11 cellular contexts compared by ENCODE assay signal in genomic region chr2:174331731-174332606, GRCh38. TPM values are rescaled to one million over a fixed set of nuclear protein-coding genes. Genes with fewer than 3 reads are reported as not detected.
DNase-seq lines count a peak whose midpoint lies in the region; ATAC-seq and TF ChIP-seq lines count a peak whose summit lies in the region.
"Had no signal": no experiment of that assay in that cellular context is flagged by ENCODE, and none has a peak within 500 bp of the region (broad histone marks: within the 10 kb centered on the region; RNA-seq: fewer than 3 reads in every experiment).

No MANE protein-coding gene starts in this region.

- H4K20me1 ChIP-seq in Karpas-422 (ENCODE audit: insufficient read depth, low read depth, low read length) (no peaks in the 10 kb centered on the region), neural cell (ENCODE audit: insufficient read depth) (no peaks in the 10 kb centered on the region)

- H3K4me1 Mint-ChIP-seq in activated naive CD8-positive, alpha-beta T cell treated with anti-CD3 and anti-CD28 coated beads, Interleukin-2, amount 10 ng/mL, durations not matched to agents 7 days and 5 days = peaks cover 39% of the 10 kb centered on the region

- no peaks in the 10 kb centered on the region for H3K27me3 ChIP-seq in Karpas-422 (ENCODE audit: low read length)
- peaks cover 98% of the 10 kb centered on the region for H3K27me3 ChIP-seq in neural cell (ENCODE audit: insufficient read depth, low read depth, low read length)

- H3K9me3 Mint-ChIP-seq in activated naive CD8-positive, alpha-beta T cell treated with anti-CD3 and anti-CD28 coated beads, Interleukin-2, amount 10 ng/mL, durations not matched to agents 7 days and 5 days = no peaks in the 10 kb centered on the region
- H3K9me3 Mint-ChIP-seq: activated CD4-positive, alpha-beta memory T cell treated with anti-CD3 and anti-CD28 coated beads for 36 hours had no signal

- H3K36me3 Mint-ChIP-seq in activated naive CD8-positive, alpha-beta T cell treated with anti-CD3 and anti-CD28 coated beads, Interleukin-2, amount 10 ng/mL, durations not matched to agents 7 days and 5 days = no peaks in the 10 kb centered on the region
- H3K36me3 Mint-ChIP-seq: activated CD4-positive, alpha-beta memory T cell treated with anti-CD3 and anti-CD28 coated beads for 36 hours had no signal

- TF ChIP-seq EP300 in neural cell (conservative IDR thresholded peaks at IDR 0.05; ENCODE audit: poor library complexity, severe bottlenecking) = no peak

- TF ChIP-seq RAD21 in neural cell (conservative IDR thresholded peaks at IDR 0.05) = no peak

- H3K36me3 ChIP-seq in Karpas-422 (ENCODE audit: insufficient read depth, low read length) (no peaks in the 10 kb centered on the region), neural cell (ENCODE audit: insufficient read depth, low read length) (no peaks in the 10 kb centered on the region)
- H3K36me3 ChIP-seq: sigmoid colon had no signal

- H2AFZ ChIP-seq in Karpas-422 (ENCODE audit: low read length) (no peak overlapping the region), neural cell (ENCODE audit: low read depth, low read length) (no peak overlapping the region)

- DNase-seq in GM04504 (ENCODE audit: low read depth) (peak; percentile 24), Karpas-422 (no peak), hypothalamus (lab: John Stamatoyannopoulos, UW) (no peak), CD1c-positive myeloid dendritic cell (ENCODE audit: extremely low spot score) (no peak)
- DNase-seq in activated naive CD8-positive, alpha-beta T cell treated with anti-CD3 and anti-CD28 coated beads, Interleukin-2, amount 10 ng/mL, durations not matched to agents 7 days and 5 days = no peak
- DNase-seq: activated CD4-positive, alpha-beta memory T cell treated with anti-CD3 and anti-CD28 coated beads for 36 hours; mammary epithelial cell; NCI-H226; sigmoid colon had no signal

- no peak for TF ChIP-seq CTCF in neural cell (IDR thresholded peaks at IDR 0.05; ENCODE audit: poor library complexity, severe bottlenecking)

- peak overlapping the region; percentile 63 for H3K4me2 ChIP-seq in Karpas-422 (ENCODE audit: low read depth, low read length, poor library complexity, severe bottlenecking)
- H3K4me2 ChIP-seq in neural cell (ENCODE audit: low read length) = peak overlapping the region; percentile 6

- POLR2A ChIA-PET in activated naive CD8-positive, alpha-beta T cell treated with anti-CD3 and anti-CD28 coated beads, Interleukin-2, amount 10 ng/mL, durations not matched to agents 7 days and 5 days (lab: Charles Lee) = no interaction called here

- H3K9me2 ChIP-seq in Karpas-422 (replicated peaks; ENCODE audit: insufficient read depth, low read length) (no peaks in the 10 kb centered on the region), neural cell (ENCODE audit: insufficient read depth, low read length) (no peaks in the 10 kb centered on the region)

- peaks cover 4% of the 10 kb centered on the region for H3F3A ChIP-seq in neural cell (ENCODE audit: insufficient read depth, low read length, poor library complexity, severe bottlenecking)

- H3K4me3 Mint-ChIP-seq in activated naive CD8-positive, alpha-beta T cell treated with anti-CD3 and anti-CD28 coated beads, Interleukin-2, amount 10 ng/mL, durations not matched to agents 7 days and 5 days = peak overlapping the region; percentile 19

- H3K27me3 Mint-ChIP-seq in activated naive CD8-positive, alpha-beta T cell treated with anti-CD3 and anti-CD28 coated beads, Interleukin-2, amount 10 ng/mL, durations not matched to agents 7 days and 5 days = peaks cover 80% of the 10 kb centered on the region

- H3K9ac ChIP-seq in Karpas-422 (ENCODE audit: low read length) (no peak overlapping the region), neural cell (ENCODE audit: low read length) (no peak overlapping the region)

- H3K79me2 ChIP-seq in Karpas-422 (ENCODE audit: low read length) (no peaks in the 10 kb centered on the region), neural cell (replicated peaks; ENCODE audit: insufficient read depth, low read length) (peaks cover 8% of the 10 kb centered on the region)

- H3K27ac Mint-ChIP-seq in activated naive CD8-positive, alpha-beta T cell treated with anti-CD3 and anti-CD28 coated beads, Interleukin-2, amount 10 ng/mL, durations not matched to agents 7 days and 5 days = no peak overlapping the region

- H3K27ac ChIP-seq in Karpas-422 (ENCODE audit: low read length) (no peak overlapping the region), neural cell (ENCODE audit: low read length) (no peak overlapping the region)
- H3K27ac ChIP-seq: sigmoid colon had no signal

- H3K4me3 ChIP-seq in Karpas-422 (ENCODE audit: low read length) = peak overlapping the region; percentile 66; the same call in 1 of the 2 replicates
- peak overlapping the region; percentile 33 for H3K4me3 ChIP-seq in neural cell (ENCODE audit: low read length)
- H3K4me3 ChIP-seq: sigmoid colon had no signal

- H3K4me1 ChIP-seq in Karpas-422 (ENCODE audit: low read length) = peaks cover 44% of the 10 kb centered on the region

- ATAC-seq in activated naive CD8-positive, alpha-beta T cell treated with anti-CD3 and anti-CD28 coated beads, Interleukin-2, amount 10 ng/mL, durations not matched to agents 7 days and 5 days (ENCODE audit: low read depth) = no peak
- no peak for ATAC-seq in GM21528 (IDR thresholded peaks at IDR 0.05; ENCODE audit: low FRiP score, unreplicated experiment)

- H3K9me3 ChIP-seq in Karpas-422 (ENCODE audit: low read length) (no peaks in the 10 kb centered on the region), neural cell (ENCODE audit: low read length) (no peaks in the 10 kb centered on the region)
- H3K9me3 ChIP-seq: sigmoid colon had no signal

TF ChIP-seq in neural cell, 6 proteins besides CTCF, POLR2A, EP300 and RAD21:
- no peak for TF ChIP-seq MXI1 (conservative IDR thresholded peaks at IDR 0.05; ENCODE audit: poor library complexity, severe bottlenecking)
- no peak for TF ChIP-seq TAF1 (IDR thresholded peaks at IDR 0.05; ENCODE audit: low read depth)
- TF ChIP-seq EZH2 (IDR thresholded peaks at IDR 0.05; ENCODE audit: borderline replicate concordance, insufficient read depth, low read length, poor library complexity, severe bottlenecking) = no peak
- no peak for TF ChIP-seq REST (IDR thresholded peaks at IDR 0.05; ENCODE audit: borderline replicate concordance)
- TF ChIP-seq SMC3 (conservative IDR thresholded peaks at IDR 0.05; ENCODE audit: poor library complexity) = no peak
- no peak for TF ChIP-seq POLR2AphosphoS5 (IDR thresholded peaks at IDR 0.05)
TF ChIP-seq in neural cell: peak in this region for 0.

RNA-seq across cellular contexts. Expression of gene SP9, which starts 2.8 kb away (rescaled TPM):
- total RNA-seq in Karpas-422 (2014; rRNA removed; shearing (Covaris generic); ENCODE audit: low replicate concordance) = not detected in 2 replicates
- total RNA-seq in activated naive CD8-positive, alpha-beta T cell treated with anti-CD3 and anti-CD28 coated beads, Interleukin-2, amount 10 ng/mL, durations not matched to agents 7 days and 5 days = not detected
- 1.6 and 2.5 TPM in 2 replicates for polyA plus RNA-seq in neural cell
- polyA minus RNA-seq in neural cell = 3.7 and 4.1 TPM in 2 replicates
- total RNA-seq: activated CD4-positive, alpha-beta memory T cell treated with anti-CD3 and anti-CD28 coated beads for 36 hours; sigmoid colon had no signal
- polyA plus RNA-seq: mammary epithelial cell, sigmoid colon had no signal
